8 cellular contexts compared by ENCODE assay signal in genomic region chr17:74213897-74214386, GRCh38.
DNase-seq lines count a peak whose midpoint lies in the region; ATAC-seq lines count a peak whose summit lies in the region.

No MANE protein-coding gene starts in this region.

- peak overlapping the region; percentile 2 for H3K27ac ChIP-seq in rectal smooth muscle tissue (ENCODE audit: low read depth, low read length)

- ATAC-seq in GM18870 (IDR thresholded peaks at IDR 0.05; ENCODE audit: unreplicated experiment) (no peak), GM18861 (IDR thresholded peaks at IDR 0.05; ENCODE audit: unreplicated experiment) (no peak)

- no peaks in the 10 kb centered on the region for H3K27me3 ChIP-seq in rectal smooth muscle tissue (ENCODE audit: control insufficient read depth, insufficient read depth, low read length)

- DNase-seq in SKM-1 treated with dmso at 0.1 percent for 144 hours (lab: John Stamatoyannopoulos, UW; ENCODE audit: unreplicated experiment) (peak; percentile 30), SKM-1 (lab: John Stamatoyannopoulos, UW; ENCODE audit: unreplicated experiment) (no peak), UCSD-AML1 (lab: John Stamatoyannopoulos, UW; ENCODE audit: unreplicated experiment) (peak; percentile 53), globus pallidus (ENCODE audit: low spot score) (peak; percentile 61), NCI-H2227 treated with DMSO at 0.1 percent for 48 hours (lab: John Stamatoyannopoulos, UW) (no peak)

- no peak overlapping the region for H3K9ac ChIP-seq in rectal smooth muscle tissue (ENCODE audit: low read length)

- peaks cover 16% of the 10 kb centered on the region for H3K36me3 ChIP-seq in rectal smooth muscle tissue (ENCODE audit: control insufficient read depth, insufficient read depth, low read length)

- H3K4me1 ChIP-seq in rectal smooth muscle tissue (ENCODE audit: control insufficient read depth, insufficient read depth, low read length) = peaks cover 11% of the 10 kb centered on the region

- peak overlapping the region; percentile 66 for H3K4me3 ChIP-seq in rectal smooth muscle tissue (ENCODE audit: low read length)

Comparison
In these comparisons a context has a peak if more than half of its experiments do, and no peak if none do; other contexts are left out.
1. DNase-seq: peak in SKM-1 treated with dmso at 0.1 percent for 144 hours (single experiment), UCSD-AML1 (single experiment) and globus pallidus (single experiment); none in SKM-1 (single experiment) and NCI-H2227 treated with DMSO at 0.1 percent for 48 hours (single experiment).